9 cellular contexts compared by ENCODE assay signal in genomic region chrX:155612312-155613224, GRCh38. TPM values are rescaled to one million over a fixed set of nuclear protein-coding genes. Genes with fewer than 3 reads are reported as not detected.
DNase-seq lines count a peak whose midpoint lies in the region; ATAC-seq and TF ChIP-seq lines count a peak whose summit lies in the region.
"Had no signal": no experiment of that assay in that cellular context is flagged by ENCODE, and none has a peak within 500 bp of the region (broad histone marks: within the 10 kb centered on the region; RNA-seq: fewer than 3 reads in every experiment).

SPRY3 (plus strand) TSS chrX:155612586.
TMLHE (minus strand) TSS chrX:155612952; CDS start chrX:155545276, 67,676 bp downstream.

- peaks cover 10% of the 10 kb centered on the region for H3K4me1 ChIP-seq in mononuclear cell (ENCODE audit: insufficient read depth, low read length)

- H3K27me3 Mint-ChIP-seq in CD4-positive, alpha-beta T cell, result no peaks in the 10 kb centered on the region

- H3K27ac ChIP-seq in CD4-positive, alpha-beta T cell (ENCODE audit: low read depth, low read length), result peak within 1 kb of the TSS; percentile 79
- peak within 1 kb of the TSS; percentile 59 for H3K27ac ChIP-seq in epithelial cell of prostate
- H3K27ac ChIP-seq: VCaP had no signal

- no peaks in the 10 kb centered on the region for H3K9me3 ChIP-seq in CD4-positive, alpha-beta T cell (ENCODE audit: control insufficient read depth, low read length)
- no peaks in the 10 kb centered on the region for H3K9me3 ChIP-seq in mononuclear cell (ENCODE audit: low read depth, low read length)

- no peaks in the 10 kb centered on the region for H3K9me3 Mint-ChIP-seq in CD4-positive, alpha-beta T cell

- no peak for TF ChIP-seq CTCF in CD4-positive, alpha-beta T cell (IDR thresholded peaks at IDR 0.05)

- DNase-seq in CD4-positive, alpha-beta T cell, result peak; percentile 20 to 65 (median 43)
- DNase-seq in NOMO-1 (lab: John Stamatoyannopoulos, UW; ENCODE audit: unreplicated experiment in 2 of 2) (peak; percentile 31 to 36), activated T-cell treated with anti-CD3 and anti-CD28 coated beads for 4 hours (peak; percentile 33), epithelial cell of prostate (ENCODE audit: low read depth, low spot score) (no peak)
- DNase-seq in stimulated activated CD8-positive, alpha-beta memory T cell treated with anti-CD3 and anti-CD28 coated beads, Interleukin-2, amount 100 ng/mL, for 48 hours (ENCODE audit: low read depth in 2 of 2), result peak; percentile 50 to 52

- no peaks in the 10 kb centered on the region for H3K27me3 ChIP-seq in CD4-positive, alpha-beta T cell (ENCODE audit: control insufficient read depth, insufficient read depth, low read length)
- no peaks in the 10 kb centered on the region for H3K27me3 ChIP-seq in mononuclear cell (ENCODE audit: insufficient read depth, low read length)

- peak within 1 kb of the TSS; percentile 73 for H3K4me3 ChIP-seq in mononuclear cell (ENCODE audit: low read length)

- intact Hi-C loops in CD4-positive, alpha-beta T cell (cut with DNase I, micrococcal nuclease), result no loop called here

- POLR2A ChIA-PET in CD4-positive, alpha-beta T cell (lab: Charles Lee), result interaction anchor here (1.6 kb wide), 1 partner anchor 20 kb away, joined by 8 read pairs; no protein-coding TSS in a partner anchor

- H3K36me3 Mint-ChIP-seq in CD4-positive, alpha-beta T cell (ENCODE audit: low read depth), result peaks cover 21% of the 10 kb centered on the region

- peak within 1 kb of the TSS; percentile 95 for H3K4me3 Mint-ChIP-seq in CD4-positive, alpha-beta T cell

- H3K27ac Mint-ChIP-seq in CD4-positive, alpha-beta T cell, result peak within 1 kb of the TSS; percentile 94

- CTCF ChIA-PET in CD4-positive, alpha-beta T cell (lab: Charles Lee), result no interaction called here

- ATAC-seq in CD4-positive, alpha-beta T cell (ENCODE audit: poor library complexity), result peak; percentile 84
- ATAC-seq in GM19438 (IDR thresholded peaks at IDR 0.05; ENCODE audit: low read depth, unreplicated experiment) (peak; percentile 90), HG03565 (IDR thresholded peaks at IDR 0.05; ENCODE audit: unreplicated experiment) (peak; percentile 56)

- peaks cover 47% of the 10 kb centered on the region for H3K4me1 Mint-ChIP-seq in CD4-positive, alpha-beta T cell (ENCODE audit: low read depth)

RNA-seq across cellular contexts. Expression of gene SPRY3, which starts in this region (rescaled TPM):
- under 1 TPM; 0.69 to 0.70 TPM for total RNA-seq in CD4-positive, alpha-beta T cell
- total RNA-seq in mononuclear cell, result 0.84 TPM

RNA-seq across cellular contexts. Expression of gene TMLHE, which starts in this region (rescaled TPM):
- total RNA-seq in CD4-positive, alpha-beta T cell, result 1 to 10 TPM; 6.9 to 8.9 TPM
- total RNA-seq in mononuclear cell, result 13.1 TPM
